Comparison of ENCODE assay signal across 32 cellular contexts in genomic region chr15:95953032-95953431, GRCh38.
"Had no signal": no experiment of that assay in that cellular context is flagged by ENCODE, and none has a peak within 500 bp of the region (broad histone marks: within the 10 kb centered on the region; RNA-seq: fewer than 3 reads in every experiment).

No MANE protein-coding gene starts in this region.

- H3K4me2 ChIP-seq: hepatocyte had no signal

- DNase-seq: activated B cell treated with CpG ODN at 0.5 μM for 24 hours; activated CD4-positive, alpha-beta memory T cell treated with anti-CD3 and anti-CD28 coated beads for 36 hours; activated CD4-positive, alpha-beta T cell treated with anti-CD3 and anti-CD28 coated beads, Interleukin-2, amount 10 ng/mL, durations not matched to agents 24 days and 14 days; activated CD8-positive, alpha-beta memory T cell treated with anti-CD3 and anti-CD28 coated beads, Interleukin-2, amount 10 ng/mL, durations not matched to agents 7 days and 5 days; activated CD8-positive, alpha-beta memory T cell treated with anti-CD3 and anti-CD28 coated beads, Interleukin-2, amount 50 U/mL, for 4 hours; activated CD8-positive, alpha-beta T cell treated with anti-CD3 and anti-CD28 coated beads, Interleukin-2, amount 10 ng/mL, durations not matched to agents 7 days and 5 days; activated effector memory CD4-positive, alpha-beta T cell treated with anti-CD3 and anti-CD28 coated beads, Interleukin-2, amount 50 U/mL, for 16 hours; activated naive CD4-positive, alpha-beta T cell; activated naive CD8-positive, alpha-beta T cell treated with anti-CD3 and anti-CD28 coated beads for 36 hours; activated naive CD8-positive, alpha-beta T cell treated with anti-CD3 and anti-CD28 coated beads, Interleukin-2, amount 50 U/mL, for 24 hours; activated T-cell treated with anti-CD3 and anti-CD28 coated beads, Interleukin-2, amount 50 U/mL, for 1 hour; activated T-cell treated with anti-CD3 and anti-CD28 coated beads, Interleukin-2, amount 50 U/mL, for 48 hours; adrenal gland; amygdala; aorta; body of pancreas; caudate nucleus; colonic mucosa; effector CD8-positive, alpha-beta T cell; esophagus squamous epithelium; foreskin fibroblast; heart right ventricle; T-helper 1 cell; T-helper 17 cell; T1000; WERI-Rb-1 had no signal

- H3K27ac ChIP-seq: adrenal gland, body of pancreas, colonic mucosa, epithelial cell of prostate, esophagus squamous epithelium, gastroesophageal sphincter, heart right ventricle, hepatocyte, WERI-Rb-1 had no signal

- H3K79me2 ChIP-seq: hepatocyte had no signal

- H3K4me3 ChIP-seq: adrenal gland, body of pancreas, colonic mucosa, esophagus squamous epithelium, gastroesophageal sphincter, heart right ventricle, hepatocyte had no signal

- ATAC-seq: activated CD4-positive, CD25-positive, alpha-beta regulatory T cell treated with anti-CD3 and anti-CD28 coated beads, Interleukin-2, amount 50 U/mL, for 24 hours; activated CD8-positive, alpha-beta memory T cell treated with anti-CD3 and anti-CD28 coated beads, Interleukin-2, amount 10 ng/mL, durations not matched to agents 7 days and 5 days; activated CD8-positive, alpha-beta T cell treated with anti-CD3 and anti-CD28 coated beads, Interleukin-2, amount 10 ng/mL, durations not matched to agents 7 days and 5 days; activated naive CD8-positive, alpha-beta T cell treated with anti-CD3 and anti-CD28 coated beads, Interleukin-2, amount 50 U/mL, for 24 hours; body of pancreas; gastroesophageal sphincter; heart right ventricle; T-helper 17 cell had no signal

- H3K9me3 ChIP-seq: adrenal gland, body of pancreas, colonic mucosa, esophagus squamous epithelium had no signal

- H2AFZ ChIP-seq: hepatocyte had no signal

- FAIRE-seq: endometrium, endothelial cell of umbilical vein had no signal

- H3K27me3 ChIP-seq: adrenal gland, body of pancreas, colonic mucosa, esophagus squamous epithelium, gastroesophageal sphincter, heart right ventricle, hepatocyte had no signal

- H3K36me3 ChIP-seq: adrenal gland, colonic mucosa, esophagus squamous epithelium, gastroesophageal sphincter, heart right ventricle, WERI-Rb-1 had no signal

- H3K4me1 ChIP-seq: adrenal gland, body of pancreas, colonic mucosa, esophagus squamous epithelium, gastroesophageal sphincter, heart right ventricle had no signal
